Comparison of ENCODE assay signal across 8 cellular contexts in genomic region chr13:51222510-51223283, GRCh38. TPM values are rescaled to one million over a fixed set of nuclear protein-coding genes. Genes with fewer than 3 reads are reported as not detected.
DNase-seq lines count a peak whose midpoint lies in the region; ATAC-seq and TF ChIP-seq lines count a peak whose summit lies in the region.

No MANE protein-coding gene starts in this region.

- no peaks in the 10 kb centered on the region for H3K36me3 Mint-ChIP-seq in Caco-2 (ENCODE audit: insufficient read depth, unreplicated experiment)

- H3K9me3 ChIP-seq in Caco-2 (no peaks in the 10 kb centered on the region), HEK293 (ENCODE audit: control insufficient read depth, insufficient read depth, low read depth, low read length) (no peaks in the 10 kb centered on the region), Peyer's patch (no peaks in the 10 kb centered on the region), muscle layer of duodenum (ENCODE audit: control insufficient read depth in 1 of 2, low read length in 2 of 2) (no peaks in the 10 kb centered on the region)
- H3K9me3 ChIP-seq in effector memory CD4-positive, alpha-beta T cell (ENCODE audit: control insufficient read depth, low read length), result no peaks in the 10 kb centered on the region

- peaks cover 25% of the 10 kb centered on the region for H3K27me3 Mint-ChIP-seq in Caco-2 (ENCODE audit: insufficient read depth, unreplicated experiment)

- intact Hi-C loops in Caco-2 (cut with micrococcal nuclease; ENCODE audit: unreplicated experiment), result loop anchor here (1.0 to 5.0 kb wide), 3 partner anchors 65 to 97 kb away; no protein-coding TSS in a partner anchor

- H3K27ac ChIP-seq in HEK293 (ENCODE audit: extremely low read depth, low read depth, low read length) (peak overlapping the region; percentile 58; the same call in 1 of the 2 replicates), Peyer's patch (peak overlapping the region in 2 of 4 donors; percentile 38 to 46), muscle layer of duodenum (ENCODE audit: low read length) (peak overlapping the region; percentile 34)
- no peak overlapping the region for H3K27ac ChIP-seq in effector memory CD4-positive, alpha-beta T cell (ENCODE audit: insufficient read depth, low read length, poor library complexity, severe bottlenecking)

- peak overlapping the region; percentile 67 for H3K4me3 Mint-ChIP-seq in Caco-2 (ENCODE audit: unreplicated experiment)

- H3K27me3 ChIP-seq in Caco-2 (replicated peaks; ENCODE audit: control insufficient read depth, insufficient read depth, low read length) (peaks cover 4% of the 10 kb centered on the region), Peyer's patch (no peaks in the 10 kb centered on the region), muscle layer of duodenum (ENCODE audit: low read depth, low read length) (peaks cover 8% of the 10 kb centered on the region)
- H3K27me3 ChIP-seq in effector memory CD4-positive, alpha-beta T cell (replicated peaks; ENCODE audit: control insufficient read depth, insufficient read depth, low read length, poor library complexity, severe bottlenecking), result peaks cover 13% of the 10 kb centered on the region

- peaks cover 5% of the 10 kb centered on the region; the same call in 1 of the 2 replicates for H3K4me1 ChIP-seq in Caco-2
- H3K4me1 ChIP-seq in HEK293 (ENCODE audit: control insufficient read depth, insufficient read depth, low read length), result no peaks in the 10 kb centered on the region
- peaks cover 0 to 5% (median 1%) of the 10 kb centered on the region in 4 donors for H3K4me1 ChIP-seq in Peyer's patch
- H3K4me1 ChIP-seq in effector memory CD4-positive, alpha-beta T cell (ENCODE audit: control insufficient read depth, insufficient read depth, low read length, poor library complexity, severe bottlenecking), result peaks cover 9% of the 10 kb centered on the region
- peaks cover 4 to 25% of the 10 kb centered on the region in 2 donors for H3K4me1 ChIP-seq in muscle layer of duodenum (ENCODE audit: control insufficient read depth in 1 of 2, insufficient read depth in 2 of 2, low read length in 2 of 2)

- peak; percentile 20 to 46 for TF ChIP-seq CTCF in Caco-2 (IDR thresholded peaks at IDR 0.05; ENCODE audit: insufficient read depth in 1 of 2, low read depth in 1 of 2, low read length in 1 of 2, severe bottlenecking in 1 of 2, unreplicated experiment in 1 of 2)
- TF ChIP-seq CTCF in HEK293 (tag by site-specific recombination; IDR thresholded peaks at IDR 0.05), result no peak; the same call in 1 of the 2 replicates
- no peak for TF ChIP-seq CTCF in Peyer's patch (IDR thresholded peaks at IDR 0.05)

- BruUV-seq in Caco-2 (replicated peaks; lab: Mats Ljungman, UMichigan), result no TSS peak

- POLR2A ChIA-PET in Caco-2 (lab: Charles Lee) (no interaction called here), HEK293 (lab: Yijun Ruan, JAX) (no interaction called here)

- H3K36me3 ChIP-seq in Caco-2 (ENCODE audit: control insufficient read depth, insufficient read depth, low read length), result no peaks in the 10 kb centered on the region
- H3K36me3 ChIP-seq in HEK293 (ENCODE audit: control insufficient read depth in 2 of 2, insufficient read depth in 1 of 2, low read length in 2 of 2), result no peaks in the 10 kb centered on the region
- H3K36me3 ChIP-seq in Peyer's patch, result no peaks in the 10 kb centered on the region
- no peaks in the 10 kb centered on the region for H3K36me3 ChIP-seq in effector memory CD4-positive, alpha-beta T cell (ENCODE audit: control insufficient read depth, insufficient read depth, low read length)
- H3K36me3 ChIP-seq in muscle layer of duodenum (ENCODE audit: control insufficient read depth in 1 of 2, insufficient read depth in 2 of 2, low read length in 2 of 2), result no peaks in the 10 kb centered on the region

- ATAC-seq in GM18870 (IDR thresholded peaks at IDR 0.05; ENCODE audit: unreplicated experiment), result no peak

- CTCF ChIA-PET in Caco-2 (lab: Charles Lee), result interaction anchor here (1.3 to 1.8 kb wide), 2 partner anchors 64 to 97 kb away, joined by 5 to 10 read pairs; no protein-coding TSS in a partner anchor
- CTCF ChIA-PET in HEK293 (lab: Yijun Ruan, JAX), result interaction anchor here (0.6 to 2.3 kb wide), 4 partner anchors 17 to 576 kb away, joined by 4 to 14 read pairs (median 4); no protein-coding TSS in a partner anchor

- no peak overlapping the region for H3K27ac Mint-ChIP-seq in Caco-2 (ENCODE audit: unreplicated experiment)

- no peak for TF ChIP-seq POLR2A in Peyer's patch (IDR thresholded peaks at IDR 0.05)

- H3K9me3 Mint-ChIP-seq in Caco-2 (ENCODE audit: unreplicated experiment), result no peaks in the 10 kb centered on the region

- DNase-seq in Caco-2 (peak in 1 of 2 experiments; percentile 29), Peyer's patch (no peak), KG1 (lab: John Stamatoyannopoulos, UW) (no peak), AG20443 (ENCODE audit: low spot score) (no peak)
- no peak for DNase-seq in effector memory CD4-positive, alpha-beta T cell

- H3K4me1 Mint-ChIP-seq in Caco-2 (ENCODE audit: low read depth, unreplicated experiment), result no peaks in the 10 kb centered on the region

- H3K4me3 ChIP-seq in Caco-2 (ENCODE audit: low read depth, low read length) (peak overlapping the region; percentile 50), HEK293 (ENCODE audit: low read depth, low read length) (peak overlapping the region; percentile 72), Peyer's patch (peak overlapping the region; percentile 51 to 79 (median 61)), muscle layer of duodenum (ENCODE audit: low read depth in 1 of 2, low read length in 2 of 2) (peak overlapping the region; percentile 77 to 95)
- peak overlapping the region; percentile 25 for H3K4me3 ChIP-seq in effector memory CD4-positive, alpha-beta T cell (ENCODE audit: insufficient read depth, low read depth, low read length, poor library complexity, severe bottlenecking)

TF ChIP-seq in HEK293, 187 proteins besides CTCF, POLR2A, EP300 and RAD21 (continues in another document):
- TF ChIP-seq REPIN1 (tag by site-specific recombination; IDR thresholded peaks at IDR 0.05; ENCODE audit: low read depth) (no peak), ZNF560 (tag by site-specific recombination; IDR thresholded peaks at IDR 0.05; ENCODE audit: borderline replicate concordance) (no peak), ZNF521 (tag by site-specific recombination; IDR thresholded peaks at IDR 0.05) (no peak), ZNF660 (tag by site-specific recombination; IDR thresholded peaks at IDR 0.05) (no peak), PRDM1 (tag by site-specific recombination; IDR thresholded peaks at IDR 0.05) (no peak), ZBTB48 (tag by site-specific recombination; IDR thresholded peaks at IDR 0.05) (no peak), ZNF792 (tag by site-specific recombination; IDR thresholded peaks at IDR 0.05) (no peak), ZBTB17 (tag by site-specific recombination; IDR thresholded peaks at IDR 0.05) (0 out of 2 replicates have a peak, but pooled peaks have one; percentile 31), ZNF175 (tag by site-specific recombination; IDR thresholded peaks at IDR 0.05) (no peak), ZNF155 (tag by site-specific recombination; IDR thresholded peaks at IDR 0.05) (no peak), ZNF311 (tag by site-specific recombination; IDR thresholded peaks at IDR 0.05; ENCODE audit: borderline replicate concordance) (no peak), ZNF585B (tag by site-specific recombination; IDR thresholded peaks at IDR 0.05) (no peak), ZFP3 (tag by site-specific recombination; IDR thresholded peaks at IDR 0.05; ENCODE audit: low read depth) (no peak), ZNF184 (tag by site-specific recombination; IDR thresholded peaks at IDR 0.05) (no peak)
- TF ChIP-seq, protein P1, sequence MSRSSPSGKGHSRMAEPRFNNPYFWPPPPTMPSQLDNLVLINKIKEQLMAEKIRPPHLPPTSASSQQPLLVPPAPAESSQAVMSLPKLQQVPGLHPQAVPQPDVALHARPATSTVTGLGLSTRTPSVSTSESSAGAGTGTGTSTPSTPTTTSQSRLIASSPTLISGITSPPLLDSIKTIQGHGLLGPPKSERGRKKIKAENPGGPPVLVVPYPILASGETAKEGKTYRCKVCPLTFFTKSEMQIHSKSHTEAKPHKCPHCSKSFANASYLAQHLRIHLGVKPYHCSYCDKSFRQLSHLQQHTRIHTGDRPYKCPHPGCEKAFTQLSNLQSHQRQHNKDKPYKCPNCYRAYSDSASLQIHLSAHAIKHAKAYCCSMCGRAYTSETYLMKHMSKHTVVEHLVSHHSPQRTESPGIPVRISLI (tag by site-specific recombination; IDR thresholded peaks at IDR 0.05), result 0 out of 2 replicates have a peak, but pooled peaks have one; percentile 20
- TF ChIP-seq, protein P2, sequence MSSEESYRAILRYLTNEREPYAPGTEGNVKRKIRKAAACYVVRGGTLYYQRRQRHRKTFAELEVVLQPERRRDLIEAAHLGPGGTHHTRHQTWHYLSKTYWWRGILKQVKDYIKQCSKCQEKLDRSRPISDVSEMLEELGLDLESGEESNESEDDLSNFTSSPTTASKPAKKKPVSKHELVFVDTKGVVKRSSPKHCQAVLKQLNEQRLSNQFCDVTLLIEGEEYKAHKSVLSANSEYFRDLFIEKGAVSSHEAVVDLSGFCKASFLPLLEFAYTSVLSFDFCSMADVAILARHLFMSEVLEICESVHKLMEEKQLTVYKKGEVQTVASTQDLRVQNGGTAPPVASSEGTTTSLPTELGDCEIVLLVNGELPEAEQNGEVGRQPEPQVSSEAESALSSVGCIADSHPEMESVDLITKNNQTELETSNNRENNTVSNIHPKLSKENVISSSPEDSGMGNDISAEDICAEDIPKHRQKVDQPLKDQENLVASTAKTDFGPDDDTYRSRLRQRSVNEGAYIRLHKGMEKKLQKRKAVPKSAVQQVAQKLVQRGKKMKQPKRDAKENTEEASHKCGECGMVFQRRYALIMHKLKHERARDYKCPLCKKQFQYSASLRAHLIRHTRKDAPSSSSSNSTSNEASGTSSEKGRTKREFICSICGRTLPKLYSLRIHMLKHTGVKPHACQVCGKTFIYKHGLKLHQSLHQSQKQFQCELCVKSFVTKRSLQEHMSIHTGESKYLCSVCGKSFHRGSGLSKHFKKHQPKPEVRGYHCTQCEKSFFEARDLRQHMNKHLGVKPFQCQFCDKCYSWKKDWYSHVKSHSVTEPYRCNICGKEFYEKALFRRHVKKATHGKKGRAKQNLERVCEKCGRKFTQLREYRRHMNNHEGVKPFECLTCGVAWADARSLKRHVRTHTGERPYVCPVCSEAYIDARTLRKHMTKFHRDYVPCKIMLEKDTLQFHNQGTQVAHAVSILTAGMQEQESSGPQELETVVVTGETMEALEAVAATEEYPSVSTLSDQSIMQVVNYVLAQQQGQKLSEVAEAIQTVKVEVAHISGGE (tag by site-specific recombination; conservative IDR thresholded peaks at IDR 0.05; ENCODE audit: low read depth), result peak; percentile 87

RNA-seq across cellular contexts. Expression of gene FAM124A, which starts 0.5 kb away (rescaled TPM):
- 0.46 and 0.52 TPM in 2 replicates for total RNA-seq in Caco-2 (2022)
- total RNA-seq in Peyer's patch, result 1 to 10 TPM in 2 of 4 donors, under 1 TPM in 2; 0.35 to 3.2 (median 1.5) TPM

Comparison
In these comparisons a context has a peak if more than half of its experiments do, and no peak if none do; other contexts are left out.
1. H3K4me3 ChIP-seq: peak in every context shown above with its lines; median percentile 86 in muscle layer of duodenum; 72 in HEK293; 61 in Peyer's patch; 50 in Caco-2; 25 in effector memory CD4-positive, alpha-beta T cell.
2. CTCF ChIP-seq: peak in Caco-2 (2 of 2); none in HEK293 (single experiment) and Peyer's patch (0 of 6).